16 cellular contexts compared by ENCODE assay signal in the genomic region with DNA sequence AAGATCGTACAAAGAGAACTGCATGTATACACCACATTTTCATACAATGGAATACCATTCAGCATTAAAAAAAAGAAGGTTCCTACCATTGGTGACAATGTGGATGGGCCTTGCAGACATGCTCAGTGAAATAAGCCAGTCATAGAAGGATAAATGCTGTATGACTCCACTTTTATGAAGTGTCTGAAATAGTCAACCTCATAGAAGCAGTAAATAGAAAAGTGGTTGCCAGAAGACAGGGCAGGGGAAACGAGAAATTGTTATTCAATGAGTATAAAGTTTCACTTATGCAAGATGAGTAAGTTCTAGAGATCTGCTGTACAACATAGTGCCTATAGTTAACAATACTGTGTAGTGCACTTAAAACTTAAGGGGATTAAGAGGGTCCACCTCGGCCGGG.
"Had no signal": no experiment of that assay in that cellular context is flagged by ENCODE, and none has a peak within 500 bp of the region (broad histone marks: within the 10 kb centered on the region; RNA-seq: fewer than 3 reads in every experiment).

No MANE protein-coding gene starts in this region.

- H3K9me3 ChIP-seq: ascending aorta, gastrocnemius medialis, heart left ventricle had no signal

- ATAC-seq: activated CD8-positive, alpha-beta T cell treated with anti-CD3 and anti-CD28 coated beads, Interleukin-2, amount 10 ng/mL, durations not matched to agents 7 days and 5 days; gastrocnemius medialis; heart left ventricle; left ventricle myocardium superior had no signal

- H3K36me3 ChIP-seq: ascending aorta, gastrocnemius medialis, heart left ventricle had no signal

- H3K27me3 ChIP-seq: ascending aorta, gastrocnemius medialis, heart left ventricle had no signal

- H3K4me1 ChIP-seq: ascending aorta, gastrocnemius medialis had no signal

- DNase-seq: activated B cell treated with CpG ODN at 0.5 μM for 24 hours; activated CD4-positive, alpha-beta T cell treated with anti-CD3 and anti-CD28 coated beads for 48 hours; activated CD8-positive, alpha-beta T cell treated with anti-CD3 and anti-CD28 coated beads, Interleukin-2, amount 10 ng/mL, durations not matched to agents 7 days and 5 days; activated gamma-delta T cell; activated T-cell treated with anti-CD3 and anti-CD28 coated beads, Interleukin-2, amount 50 U/mL, for 4 hours; effector CD4-positive, alpha-beta T cell; gastrocnemius medialis; heart left ventricle; kidney; left ventricle myocardium superior; occipital lobe; retina; stimulated activated CD8-positive, alpha-beta memory T cell treated with anti-CD3 and anti-CD28 coated beads, Interleukin-4, amount 100 ng/mL, for 48 hours; stimulated activated naive CD4-positive, alpha-beta T cell had no signal

- H3K27ac ChIP-seq: ascending aorta, coronary artery, gastrocnemius medialis, heart left ventricle had no signal

- H3K4me3 ChIP-seq: ascending aorta, coronary artery, gastrocnemius medialis, heart left ventricle had no signal
